Comparison of ENCODE assay signal across 14 cellular contexts in the genomic region with DNA sequence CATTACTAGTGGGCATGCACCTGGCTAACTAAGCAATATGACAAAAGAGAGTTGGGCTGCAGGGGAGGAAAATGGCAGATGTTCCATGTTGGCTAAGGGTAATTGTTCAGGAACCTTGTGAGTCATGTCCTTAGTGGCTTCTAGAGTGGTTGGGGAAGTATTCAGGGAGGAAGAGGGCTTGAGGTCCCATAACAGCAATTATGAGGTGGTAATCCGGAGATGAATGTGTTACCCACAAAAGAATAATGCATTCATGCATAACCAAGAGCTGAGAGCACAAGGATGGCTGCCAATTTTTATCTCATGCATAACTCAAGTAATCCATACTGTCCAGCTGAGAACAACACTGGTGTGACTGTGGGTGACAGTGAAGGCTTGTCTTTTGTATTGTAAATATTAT. TPM values are rescaled to one million over a fixed set of nuclear protein-coding genes. Genes with fewer than 3 reads are reported as not detected.
DNase-seq lines count a peak whose midpoint lies in the region; ATAC-seq, FAIRE-seq and TF ChIP-seq lines count a peak whose summit lies in the region.
"Had no signal": no experiment of that assay in that cellular context is flagged by ENCODE, and none has a peak within 500 bp of the region (broad histone marks: within the 10 kb centered on the region; RNA-seq: fewer than 3 reads in every experiment).

No MANE protein-coding gene starts in this region.

- H3K4me2 ChIP-seq in GM23248 (ENCODE audit: unreplicated experiment), result peak overlapping the region; percentile 0
- H3K4me2 ChIP-seq: KMS-11 had no signal

- peak; percentile 31 for DNase-seq in ACHN
- peak; percentile 58 for DNase-seq in GM23248
- DNase-seq in NCI-H2029 treated with DMSO at 0.1 percent for 48 hours (lab: John Stamatoyannopoulos, UW), result peak; percentile 96
- peak; percentile 41 to 62 for DNase-seq in cardiac fibroblast (ENCODE audit: low read depth in 2 of 2)
- no peak for DNase-seq in small intestine
- DNase-seq in caudate nucleus (lab: John Stamatoyannopoulos, UW), result no peak
- no peak for DNase-seq in occipital lobe (lab: John Stamatoyannopoulos, UW)
- DNase-seq: activated CD8-positive, alpha-beta T cell treated with anti-CD3 and anti-CD28 coated beads for 36 hours; head of caudate nucleus; naive thymus-derived CD4-positive, alpha-beta T cell; stimulated activated CD4-positive, alpha-beta T cell treated with anti-CD3 and anti-CD28 coated beads, Interleukin-4, amount 100 ng/mL, for 1 hour had no signal

- no peak for TF ChIP-seq CTCF in cardiac fibroblast (IDR thresholded peaks at IDR 0.05; ENCODE audit: low read depth, low read length)

- H3K36me3 ChIP-seq in GM23248 (ENCODE audit: low read depth) (no peaks in the 10 kb centered on the region), small intestine (ENCODE audit: control insufficient read depth in 2 of 2, insufficient read depth in 2 of 2, low read length in 2 of 2) (no peaks in the 10 kb centered on the region)
- H3K36me3 ChIP-seq: cardiac muscle cell had no signal

- no peak overlapping the region for H3K4me3 ChIP-seq in GM23248
- H3K4me3 ChIP-seq in cardiac fibroblast (replicated peaks in 1 of 2; ENCODE audit: low read depth in 2 of 2, low read length in 2 of 2), result no peak overlapping the region
- no peak overlapping the region for H3K4me3 ChIP-seq in small intestine (ENCODE audit: low read depth in 1 of 2, low read length in 2 of 2)
- H3K4me3 ChIP-seq: cardiac muscle cell had no signal

- H3K27ac ChIP-seq in GM23248 (no peak overlapping the region), small intestine (ENCODE audit: low read depth in 1 of 2, low read length in 1 of 2) (no peak overlapping the region), caudate nucleus (ENCODE audit: low read depth, low read length) (no peak overlapping the region)
- H3K27ac ChIP-seq: cardiac muscle cell, KMS-11 had no signal

- H3K4me1 ChIP-seq in GM23248 (ENCODE audit: insufficient read depth) (peaks cover 44% of the 10 kb centered on the region), small intestine (ENCODE audit: control insufficient read depth in 2 of 2, insufficient read depth in 1 of 2, low read depth in 1 of 2, low read length in 1 of 2) (no peaks in the 10 kb centered on the region)

- in situ Hi-C loops in ACHN (cut with HindIII; ENCODE audit: low pct_ligation_motif_present, low pct_unique_long_range_greater_than_20kb, low sequenced_read_pairs) (loop anchor here (25.0 kb wide), 1 partner anchor 340 kb away; no protein-coding TSS in a partner anchor), GM23248 (cut with MboI) (loop anchor here (25.0 kb wide), 1 partner anchor 465 kb away; the partner anchor contains the start of gene NABP1)

- H3K9ac ChIP-seq in GM23248, result no peak overlapping the region
- H3K9ac ChIP-seq: KMS-11 had no signal

- H3F3A ChIP-seq in GM23248 (ENCODE audit: insufficient read depth), result peaks cover 35% of the 10 kb centered on the region

- no peaks in the 10 kb centered on the region for H3K9me3 ChIP-seq in GM23248 (ENCODE audit: low read depth)
- H3K9me3 ChIP-seq in small intestine (ENCODE audit: control insufficient read depth, low read depth), result no peaks in the 10 kb centered on the region

- no peak overlapping the region for H2AFZ ChIP-seq in GM23248

- no peak for FAIRE-seq in small intestine (lab: Jason Lieb, UNC)

- 0% methylated on average over 1 of the region's 1 CpG for WGBS in GM23248 (ENCODE audit: low coverage in 1 of 2, low lambda C conversion rate in 2 of 2, missing lambda C conversion rate in 2 of 2), 2 experiments
- 74 to 81% (median 77%) methylated on average over 1 of the region's 1 CpG for WGBS in small intestine, 3 donors

- ATAC-seq in HG02678 (IDR thresholded peaks at IDR 0.05; ENCODE audit: unreplicated experiment), result no peak
- ATAC-seq: activated CD8-positive, alpha-beta T cell treated with anti-CD3 and anti-CD28 coated beads for 36 hours; naive thymus-derived CD4-positive, alpha-beta T cell had no signal

- no peaks in the 10 kb centered on the region for H4K20me1 ChIP-seq in GM23248 (ENCODE audit: insufficient read depth)

- H3K9me2 ChIP-seq in GM23248 (ENCODE audit: insufficient read depth), result no peaks in the 10 kb centered on the region

- no peaks in the 10 kb centered on the region for H3K79me2 ChIP-seq in GM23248 (ENCODE audit: insufficient read depth)

- H3K27me3 ChIP-seq in GM23248 (replicated peaks; ENCODE audit: insufficient read depth), result no peaks in the 10 kb centered on the region
- H3K27me3 ChIP-seq in small intestine (ENCODE audit: control insufficient read depth in 2 of 2, insufficient read depth in 2 of 2, low read length in 2 of 2), result no peaks in the 10 kb centered on the region
- H3K27me3 ChIP-seq: cardiac muscle cell had no signal

RNA-seq across cellular contexts. Expression of gene TMEFF2, which starts 42.9 kb away (rescaled TPM):
- total RNA-seq in GM23248 (2014; rRNA removed; shearing (Covaris generic)), result 0.25 TPM in 1 of 2 replicates, not detected in the other
- 0.13 TPM in 1 of 2 replicates, not detected in the other for polyA plus RNA-seq in GM23248 (2016; fragmentation: Nextera tagmentation; extraction: Ambion mirVana)
- 1 to 10 TPM in 1 of 3 donors, not detected in 2; 2.0 TPM for polyA plus RNA-seq in small intestine
- total RNA-seq in occipital lobe, result 50.4 TPM
- total RNA-seq: activated CD8-positive, alpha-beta T cell treated with anti-CD3 and anti-CD28 coated beads for 36 hours; naive thymus-derived CD4-positive, alpha-beta T cell had no signal
- polyA plus RNA-seq: naive thymus-derived CD4-positive, alpha-beta T cell had no signal

Comparison
In these comparisons a context has a peak if more than half of its experiments do, and no peak if none do; other contexts are left out.
1. DNase-seq: peak in ACHN (single experiment), GM23248 (single experiment), NCI-H2029 treated with DMSO at 0.1 percent for 48 hours (single experiment) and cardiac fibroblast (2 of 2); none in small intestine (single experiment), caudate nucleus (0 of 61) and occipital lobe (single experiment).
2. RNA of gene TMEFF2, which starts 42.9 kb away (total RNA-seq): 50.4 TPM in occipital lobe (single experiment); 0.25 TPM in GM23248; every median in the first group is over 10 times any median in the second.